1 cellular context compared by ENCODE assay signal in genomic region chr20:50635676-50636600, GRCh38.
TF ChIP-seq lines count a peak whose summit lies in the region.

No MANE protein-coding gene starts in this region.

TF ChIP-seq in HEK293, 187 proteins besides CTCF, POLR2A, EP300 and RAD21 (continued from another document and continues in another):
- TF ChIP-seq OSR2 (tag by site-specific recombination; IDR thresholded peaks at IDR 0.05), result peak; percentile 43; the same call in 1 of the 2 replicates
- no peak for TF ChIP-seq ZNF530 (tag by site-specific recombination; IDR thresholded peaks at IDR 0.05; ENCODE audit: low read depth)
- TF ChIP-seq ZNF138 (tag by site-specific recombination; IDR thresholded peaks at IDR 0.05; ENCODE audit: borderline replicate concordance), result no peak
- TF ChIP-seq HIC1 (tag by site-specific recombination; IDR thresholded peaks at IDR 0.05), result no peak
- TF ChIP-seq SP3 (tag by site-specific recombination; IDR thresholded peaks at IDR 0.05), result peak; percentile 75
- TF ChIP-seq KLF17 (tag by site-specific recombination; IDR thresholded peaks at IDR 0.05), result no peak; the same call in 1 of the 2 replicates
- TF ChIP-seq ZBTB1 (tag by site-specific recombination; IDR thresholded peaks at IDR 0.05), result no peak
- peak; percentile 99 for TF ChIP-seq ZNF692 (tag by site-specific recombination; IDR thresholded peaks at IDR 0.05)
- no peak for TF ChIP-seq SCRT1 (tag by site-specific recombination; IDR thresholded peaks at IDR 0.05; ENCODE audit: borderline replicate concordance)
- no peak for TF ChIP-seq ZNF148 (tag by site-specific recombination; IDR thresholded peaks at IDR 0.05; ENCODE audit: borderline replicate concordance)
- no peak for TF ChIP-seq ZNF704 (tag by site-specific recombination; IDR thresholded peaks at IDR 0.05)
- no peak for TF ChIP-seq PBX3 (CRISPR knock-in tag; IDR thresholded peaks at IDR 0.05)
- peak; percentile 42 for TF ChIP-seq SP2 (tag by site-specific recombination; IDR thresholded peaks at IDR 0.05)
- no peak for TF ChIP-seq ELK4 (IDR thresholded peaks at IDR 0.05; ENCODE audit: borderline replicate concordance, low read depth, low read length)
- no peak for TF ChIP-seq KLF7 (tag by site-specific recombination; IDR thresholded peaks at IDR 0.05; ENCODE audit: borderline replicate concordance)
- no peak for TF ChIP-seq ZNF114 (tag by site-specific recombination; IDR thresholded peaks at IDR 0.05)
- TF ChIP-seq ZNF121 (tag by site-specific recombination; IDR thresholded peaks at IDR 0.05), result no peak
- no peak; the same call in 1 of the 2 replicates for TF ChIP-seq ZNF558 (tag by site-specific recombination; IDR thresholded peaks at IDR 0.05)
- TF ChIP-seq REPIN1 (tag by site-specific recombination; IDR thresholded peaks at IDR 0.05; ENCODE audit: low read depth), result no peak
- no peak for TF ChIP-seq ZNF362 (tag by site-specific recombination; IDR thresholded peaks at IDR 0.05)
- no peak for TF ChIP-seq YY2 (tag by site-specific recombination; IDR thresholded peaks at IDR 0.05)
- no peak for TF ChIP-seq HOXC10 (CRISPR knock-in tag; IDR thresholded peaks at IDR 0.05)
- no peak for TF ChIP-seq ZBTB20 (tag by site-specific recombination; IDR thresholded peaks at IDR 0.05)
- TF ChIP-seq KLF16 (tag by site-specific recombination; IDR thresholded peaks at IDR 0.05), result peak; percentile 77
- TF ChIP-seq HOXA7 (CRISPR knock-in tag; IDR thresholded peaks at IDR 0.05; ENCODE audit: borderline replicate concordance), result no peak
- no peak for TF ChIP-seq BCL6B (tag by site-specific recombination; IDR thresholded peaks at IDR 0.05)
- TF ChIP-seq GFI1B (tag by site-specific recombination; IDR thresholded peaks at IDR 0.05), result no peak
- TF ChIP-seq SP7 (tag by site-specific recombination; IDR thresholded peaks at IDR 0.05), result peak; percentile 73
- no peak for TF ChIP-seq ZNF132 (tag by site-specific recombination; IDR thresholded peaks at IDR 0.05; ENCODE audit: borderline replicate concordance)
- TF ChIP-seq ZNF416 (tag by site-specific recombination; IDR thresholded peaks at IDR 0.05), result no peak
- no peak for TF ChIP-seq ZNF560 (tag by site-specific recombination; IDR thresholded peaks at IDR 0.05; ENCODE audit: borderline replicate concordance)
- TF ChIP-seq ZNF544 (tag by site-specific recombination; IDR thresholded peaks at IDR 0.05), result no peak
- TF ChIP-seq ZNF426 (tag by site-specific recombination; IDR thresholded peaks at IDR 0.05), result no peak
- no peak for TF ChIP-seq ZNF658 (tag by site-specific recombination; IDR thresholded peaks at IDR 0.05)
- TF ChIP-seq GLIS1 (tag by site-specific recombination; IDR thresholded peaks at IDR 0.05), result peak; percentile 94
- TF ChIP-seq ZNF521 (tag by site-specific recombination; IDR thresholded peaks at IDR 0.05), result no peak
- no peak for TF ChIP-seq WT1 (tag by site-specific recombination; IDR thresholded peaks at IDR 0.05)
- TF ChIP-seq ZNF302 (tag by site-specific recombination; IDR thresholded peaks at IDR 0.05; ENCODE audit: low read depth), result no peak
- TF ChIP-seq ZNF843 (tag by site-specific recombination; IDR thresholded peaks at IDR 0.05), result no peak
- no peak for TF ChIP-seq ZBTB11 (tag by site-specific recombination; conservative IDR thresholded peaks at IDR 0.05; ENCODE audit: low read depth)
- no peak for TF ChIP-seq ZNF398 (tag by site-specific recombination; IDR thresholded peaks at IDR 0.05)
- TF ChIP-seq ZNF837 (tag by site-specific recombination; IDR thresholded peaks at IDR 0.05), result no peak
- no peak for TF ChIP-seq MYNN (tag by site-specific recombination; IDR thresholded peaks at IDR 0.05; ENCODE audit: borderline replicate concordance)
- TF ChIP-seq EGR2 (tag by site-specific recombination; IDR thresholded peaks at IDR 0.05; ENCODE audit: low read depth), result no peak
- peak; percentile 99 for TF ChIP-seq ZFP69B (tag by site-specific recombination; IDR thresholded peaks at IDR 0.05)
- no peak for TF ChIP-seq ZNF768 (tag by site-specific recombination; IDR thresholded peaks at IDR 0.05)
